In the genomic region with DNA sequence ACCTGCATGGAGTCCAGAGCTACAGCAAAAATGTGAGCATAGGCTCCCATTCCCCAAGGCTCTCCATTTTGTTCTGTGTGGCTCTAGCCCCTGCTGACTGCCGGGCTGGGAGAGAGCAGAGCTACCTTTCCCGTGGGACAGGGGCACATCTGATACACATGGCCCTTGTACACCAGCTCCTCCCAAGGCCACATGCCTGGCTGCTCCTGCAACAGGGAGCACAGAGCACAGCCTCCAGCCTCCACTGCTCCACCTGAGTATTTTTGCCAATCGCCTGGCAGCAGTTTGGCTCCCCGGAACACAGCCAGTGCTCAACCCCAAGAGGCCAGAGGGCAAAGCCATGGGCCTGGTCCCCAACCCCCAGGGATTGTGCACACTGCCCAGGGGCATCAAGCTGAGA, we compare ENCODE assay signal across 21 cellular contexts.
"Had no signal": no experiment of that assay in that cellular context is flagged by ENCODE, and none has a peak within 500 bp of the region (broad histone marks: within the 10 kb centered on the region; RNA-seq: fewer than 3 reads in every experiment).

No MANE protein-coding gene starts in this region.

- H3K9me3 ChIP-seq: colonic mucosa, neutrophil, right lobe of liver, testis had no signal

- H2AFZ ChIP-seq: parathyroid adenoma had no signal

- H3K9me3 Mint-ChIP-seq: activated CD4-positive, alpha-beta T cell treated with anti-CD3 and anti-CD28 coated beads, Interleukin-2, amount 10 ng/mL, durations not matched to agents 24 days and 14 days; activated CD8-positive, alpha-beta T cell treated with anti-CD3 and anti-CD28 coated beads for 36 hours; activated naive CD8-positive, alpha-beta T cell treated with anti-CD3 and anti-CD28 coated beads, Interleukin-2, amount 10 ng/mL, durations not matched to agents 7 days and 5 days; activated T-helper 17 cell treated with anti-CD3 and anti-CD28 coated beads, Interleukin-2, amount 50 U/mL, for 72 hours had no signal

- H3K27ac ChIP-seq: colonic mucosa, heart right ventricle, neutrophil, parathyroid adenoma, right lobe of liver, testis had no signal

- H3K27ac Mint-ChIP-seq: activated CD4-positive, alpha-beta T cell treated with anti-CD3 and anti-CD28 coated beads, Interleukin-2, amount 10 ng/mL, durations not matched to agents 24 days and 14 days; activated CD8-positive, alpha-beta T cell treated with anti-CD3 and anti-CD28 coated beads for 36 hours; activated naive CD8-positive, alpha-beta T cell treated with anti-CD3 and anti-CD28 coated beads, Interleukin-2, amount 10 ng/mL, durations not matched to agents 7 days and 5 days; activated T-helper 17 cell treated with anti-CD3 and anti-CD28 coated beads, Interleukin-2, amount 50 U/mL, for 72 hours; brain; naive thymus-derived CD8-positive, alpha-beta T cell; T-cell had no signal

- H3K36me3 Mint-ChIP-seq: activated naive CD8-positive, alpha-beta T cell treated with anti-CD3 and anti-CD28 coated beads, Interleukin-2, amount 10 ng/mL, durations not matched to agents 7 days and 5 days; brain; naive thymus-derived CD8-positive, alpha-beta T cell; T-cell had no signal

- H3K4me1 ChIP-seq: colonic mucosa, heart right ventricle, parathyroid adenoma, right lobe of liver, testis had no signal

- H3K79me2 ChIP-seq: parathyroid adenoma had no signal

- H3K27me3 ChIP-seq: colonic mucosa, neutrophil, right lobe of liver, testis had no signal

- ATAC-seq: activated T-helper 17 cell treated with anti-CD3 and anti-CD28 coated beads, Interleukin-2, amount 50 U/mL, for 72 hours; naive thymus-derived CD8-positive, alpha-beta T cell had no signal

- H3K36me3 ChIP-seq: colonic mucosa, heart right ventricle, neutrophil, right lobe of liver had no signal

- H3K9ac ChIP-seq: parathyroid adenoma had no signal

- DNase-seq: activated CD4-positive, alpha-beta T cell treated with anti-CD3 and anti-CD28 coated beads, Interleukin-2, amount 10 ng/mL, durations not matched to agents 24 days and 14 days; activated CD4-positive, CD25-positive, alpha-beta regulatory T cell; activated CD8-positive, alpha-beta T cell treated with anti-CD3 and anti-CD28 coated beads for 36 hours; activated naive CD4-positive, alpha-beta T cell; activated naive CD8-positive, alpha-beta T cell treated with anti-CD3 and anti-CD28 coated beads, Interleukin-2, amount 10 ng/mL, durations not matched to agents 7 days and 5 days; activated T-cell treated with anti-CD3 and anti-CD28 coated beads, Interleukin-2, amount 50 U/mL, for 1 hour; central memory CD4-positive, alpha-beta T cell; colonic mucosa; heart right ventricle; kidney glomerular epithelial cell; right lobe of liver; small intestine; stimulated activated CD4-positive, alpha-beta T cell treated with anti-CD3 and anti-CD28 coated beads, Interleukin-4, amount 100 ng/mL, for 1 hour; T-helper 9 cell; testis had no signal

- H3K4me1 Mint-ChIP-seq: activated CD4-positive, alpha-beta T cell treated with anti-CD3 and anti-CD28 coated beads, Interleukin-2, amount 10 ng/mL, durations not matched to agents 24 days and 14 days; activated naive CD8-positive, alpha-beta T cell treated with anti-CD3 and anti-CD28 coated beads, Interleukin-2, amount 10 ng/mL, durations not matched to agents 7 days and 5 days; brain; T-cell had no signal

- H3K4me3 ChIP-seq: colonic mucosa, heart right ventricle, right lobe of liver, testis had no signal

- H3K4me3 Mint-ChIP-seq: activated CD4-positive, alpha-beta T cell treated with anti-CD3 and anti-CD28 coated beads, Interleukin-2, amount 10 ng/mL, durations not matched to agents 24 days and 14 days; activated CD8-positive, alpha-beta T cell treated with anti-CD3 and anti-CD28 coated beads for 36 hours; activated naive CD8-positive, alpha-beta T cell treated with anti-CD3 and anti-CD28 coated beads, Interleukin-2, amount 10 ng/mL, durations not matched to agents 7 days and 5 days; activated T-helper 17 cell treated with anti-CD3 and anti-CD28 coated beads, Interleukin-2, amount 50 U/mL, for 72 hours; brain; naive thymus-derived CD8-positive, alpha-beta T cell; T-cell had no signal
